In genomic region chr10:111953949-111954348, GRCh38 we compare ENCODE assay signal across 3 cellular contexts.
"Had no signal": no experiment of that assay in that cellular context is flagged by ENCODE, and none has a peak within 500 bp of the region (broad histone marks: within the 10 kb centered on the region; RNA-seq: fewer than 3 reads in every experiment).

No MANE protein-coding gene starts in this region.

- H3K4me3 ChIP-seq: GM12878 had no signal

- DNase-seq: GDM1, GF-D8 had no signal
